Comparison of ENCODE assay signal across 2 cellular contexts in genomic region chr17:67708378-67708777, GRCh38.
TF ChIP-seq lines count a peak whose summit lies in the region.

No MANE protein-coding gene starts in this region.

TF ChIP-seq in HepG2, 621 proteins besides CTCF, POLR2A, EP300 and RAD21:
- 0 out of 2 replicates have a peak, but pooled peaks have one; percentile 46 for TF ChIP-seq ZKSCAN5 (CRISPR knock-in tag; IDR thresholded peaks at IDR 0.05)
- no peak for TF ChIP-seq RARG (CRISPR knock-in tag; IDR thresholded peaks at IDR 0.05; ENCODE audit: low read depth)
- TF ChIP-seq ZNF446 (CRISPR knock-in tag; IDR thresholded peaks at IDR 0.05) = no peak
- no peak for TF ChIP-seq KLF9 (CRISPR knock-in tag; IDR thresholded peaks at IDR 0.05; ENCODE audit: low read depth)

TF ChIP-seq in K562, 482 proteins besides CTCF, POLR2A, EP300 and RAD21:
- TF ChIP-seq ESRRA (IDR thresholded peaks at IDR 0.05; ENCODE audit: borderline replicate concordance, low read depth) (0 out of 2 replicates have a peak, but pooled peaks have one; percentile 19), DPF2 (IDR thresholded peaks at IDR 0.05) (0 out of 2 replicates have a peak, but pooled peaks have one; percentile 37), TAL1 (IDR thresholded peaks at IDR 0.05) (peak; percentile 17; the same call in 1 of the 2 replicates), EHMT2 (IDR thresholded peaks at IDR 0.05) (0 out of 2 replicates have a peak, but pooled peaks have one; percentile 53), CTBP1 (IDR thresholded peaks at IDR 0.05; ENCODE audit: borderline replicate concordance) (0 out of 2 replicates have a peak, but pooled peaks have one; percentile 19), KDM5B (IDR thresholded peaks at IDR 0.05; ENCODE audit: insufficient replicate concordance, low read depth, low read length) (no peak), CBFA2T3 (IDR thresholded peaks at IDR 0.05) (peak; percentile 32; the same call in 1 of the 2 replicates), RBM14 (IDR thresholded peaks at IDR 0.05; ENCODE audit: borderline replicate concordance, insufficient read depth, low read depth, low read length) (no peak)
